Comparison of ENCODE assay signal across 8 cellular contexts in the genomic region with DNA sequence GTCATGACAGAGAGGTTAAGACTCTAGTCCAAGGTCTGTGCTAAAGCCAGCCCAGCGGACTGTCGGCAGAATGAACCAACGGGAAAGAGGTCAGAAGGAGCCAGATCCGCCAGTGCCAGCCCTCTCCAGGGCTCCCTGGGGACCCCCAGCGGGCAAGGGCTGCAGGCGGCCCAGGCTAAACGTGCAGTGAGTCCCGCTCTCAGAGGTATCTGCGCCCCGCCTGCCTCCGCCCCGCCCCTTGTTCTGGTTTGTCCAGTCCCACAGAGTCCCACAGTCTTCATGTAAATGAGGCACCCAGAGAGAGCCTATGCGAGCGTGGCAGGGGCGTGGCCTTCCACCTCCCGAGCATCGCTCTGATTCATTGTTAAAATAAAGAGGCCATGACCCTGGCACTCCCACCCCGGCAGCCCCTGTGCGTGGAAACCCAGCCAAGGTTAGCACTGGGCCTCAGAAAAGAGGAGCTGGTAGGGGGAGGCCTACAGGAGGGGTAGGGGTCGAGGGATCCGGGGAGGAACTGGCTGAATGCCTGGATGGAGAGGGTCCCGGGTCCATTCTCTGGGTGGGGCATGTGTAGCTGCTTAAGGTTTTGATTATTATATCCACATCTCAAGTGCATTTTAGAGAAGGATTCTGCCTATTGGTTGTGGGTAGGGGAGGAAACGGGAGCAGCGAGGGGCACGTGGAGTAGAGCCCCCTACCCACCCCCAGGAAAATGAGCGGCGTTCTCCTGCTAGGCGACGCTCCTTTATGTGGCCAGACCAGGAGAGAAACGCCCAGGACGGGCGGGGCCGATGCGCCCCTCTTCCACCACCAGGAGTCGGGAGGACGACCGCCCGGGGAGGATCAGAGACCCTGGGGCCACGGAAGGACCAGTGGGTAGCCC. TPM values are rescaled to one million over a fixed set of nuclear protein-coding genes. Genes with fewer than 3 reads are reported as not detected.
DNase-seq lines count a peak whose midpoint lies in the region; ATAC-seq and TF ChIP-seq lines count a peak whose summit lies in the region.

A gene with protein sequence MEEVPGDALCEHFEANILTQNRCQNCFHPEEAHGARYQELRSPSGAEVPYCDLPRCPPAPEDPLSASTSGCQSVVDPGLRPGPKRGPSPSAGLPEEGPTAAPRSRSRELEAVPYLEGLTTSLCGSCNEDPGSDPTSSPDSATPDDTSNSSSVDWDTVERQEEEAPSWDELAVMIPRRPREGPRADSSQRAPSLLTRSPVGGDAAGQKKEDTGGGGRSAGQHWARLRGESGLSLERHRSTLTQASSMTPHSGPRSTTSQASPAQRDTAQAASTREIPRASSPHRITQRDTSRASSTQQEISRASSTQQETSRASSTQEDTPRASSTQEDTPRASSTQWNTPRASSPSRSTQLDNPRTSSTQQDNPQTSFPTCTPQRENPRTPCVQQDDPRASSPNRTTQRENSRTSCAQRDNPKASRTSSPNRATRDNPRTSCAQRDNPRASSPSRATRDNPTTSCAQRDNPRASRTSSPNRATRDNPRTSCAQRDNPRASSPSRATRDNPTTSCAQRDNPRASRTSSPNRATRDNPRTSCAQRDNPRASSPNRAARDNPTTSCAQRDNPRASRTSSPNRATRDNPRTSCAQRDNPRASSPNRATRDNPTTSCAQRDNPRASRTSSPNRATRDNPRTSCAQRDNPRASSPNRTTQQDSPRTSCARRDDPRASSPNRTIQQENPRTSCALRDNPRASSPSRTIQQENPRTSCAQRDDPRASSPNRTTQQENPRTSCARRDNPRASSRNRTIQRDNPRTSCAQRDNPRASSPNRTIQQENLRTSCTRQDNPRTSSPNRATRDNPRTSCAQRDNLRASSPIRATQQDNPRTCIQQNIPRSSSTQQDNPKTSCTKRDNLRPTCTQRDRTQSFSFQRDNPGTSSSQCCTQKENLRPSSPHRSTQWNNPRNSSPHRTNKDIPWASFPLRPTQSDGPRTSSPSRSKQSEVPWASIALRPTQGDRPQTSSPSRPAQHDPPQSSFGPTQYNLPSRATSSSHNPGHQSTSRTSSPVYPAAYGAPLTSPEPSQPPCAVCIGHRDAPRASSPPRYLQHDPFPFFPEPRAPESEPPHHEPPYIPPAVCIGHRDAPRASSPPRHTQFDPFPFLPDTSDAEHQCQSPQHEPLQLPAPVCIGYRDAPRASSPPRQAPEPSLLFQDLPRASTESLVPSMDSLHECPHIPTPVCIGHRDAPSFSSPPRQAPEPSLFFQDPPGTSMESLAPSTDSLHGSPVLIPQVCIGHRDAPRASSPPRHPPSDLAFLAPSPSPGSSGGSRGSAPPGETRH (N-terminal part only) (plus strand): TSS at position 392 of the 883 bp plus-strand sequence. CDS start 4,318 bp downstream, outside the sequence.

- H3K27me3 ChIP-seq in colonic mucosa, result no peaks in the 10 kb centered on the region

- H3K4me1 ChIP-seq in colonic mucosa, result no peaks in the 10 kb centered on the region

- H3K4me1 Mint-ChIP-seq in activated CD4-positive, alpha-beta T cell treated with anti-CD3 and anti-CD28 coated beads, Interleukin-2, amount 10 ng/mL, durations not matched to agents 7 days and 5 days, result peaks cover 17% of the 10 kb centered on the region

- peaks cover 18% of the 10 kb centered on the region for H3K36me3 Mint-ChIP-seq in activated CD4-positive, alpha-beta T cell treated with anti-CD3 and anti-CD28 coated beads, Interleukin-2, amount 10 ng/mL, durations not matched to agents 7 days and 5 days (ENCODE audit: low read depth)

- ATAC-seq in HG02885 (IDR thresholded peaks at IDR 0.05; ENCODE audit: poor library complexity, unreplicated experiment), result peak; percentile 53
- peak; percentile 95 for ATAC-seq in left colon

- CTCF ChIA-PET in activated CD4-positive, alpha-beta T cell treated with anti-CD3 and anti-CD28 coated beads, Interleukin-2, amount 10 ng/mL, durations not matched to agents 7 days and 5 days (lab: Charles Lee), result interaction anchor here (0.9 to 2.5 kb wide), 5 partner anchors 8 to 75 kb away, joined by 3 to 10 read pairs (median 3); no protein-coding TSS in a partner anchor

- no peak for DNase-seq in GM12864 (ENCODE audit: low read depth)
- DNase-seq in NCI-H2227 (lab: John Stamatoyannopoulos, UW; ENCODE audit: unreplicated experiment), result peak; percentile 93
- peak; percentile 94 for DNase-seq in activated CD4-positive, alpha-beta T cell treated with anti-CD3 and anti-CD28 coated beads, Interleukin-2, amount 10 ng/mL, durations not matched to agents 7 days and 5 days
- DNase-seq in colonic mucosa, result peak; percentile 97
- DNase-seq in left colon, result peak; percentile 97 to 98
- DNase-seq in stimulated activated CD4-positive, alpha-beta T cell treated with anti-CD3 and anti-CD28 coated beads, Interleukin-1b, Interleukin-23, amount 100 ng/mL, for 48 hours, result peak; percentile 92
- DNase-seq in NCI-H1417 treated with DMSO at 0.1 percent for 48 hours (lab: John Stamatoyannopoulos, UW), result no peak

- peak within 1 kb of the TSS; percentile 62 for H3K4me3 Mint-ChIP-seq in activated CD4-positive, alpha-beta T cell treated with anti-CD3 and anti-CD28 coated beads, Interleukin-2, amount 10 ng/mL, durations not matched to agents 7 days and 5 days

- no peaks in the 10 kb centered on the region for H3K9me3 Mint-ChIP-seq in activated CD4-positive, alpha-beta T cell treated with anti-CD3 and anti-CD28 coated beads, Interleukin-2, amount 10 ng/mL, durations not matched to agents 7 days and 5 days

- peaks cover 16% of the 10 kb centered on the region for H3K36me3 ChIP-seq in colonic mucosa

- no peaks in the 10 kb centered on the region for H3K27me3 Mint-ChIP-seq in activated CD4-positive, alpha-beta T cell treated with anti-CD3 and anti-CD28 coated beads, Interleukin-2, amount 10 ng/mL, durations not matched to agents 7 days and 5 days

- peak within 1 kb of the TSS in 1 of 2 donors; percentile 44 for H3K9ac ChIP-seq in colonic mucosa (ENCODE audit: low read depth in 2 of 2, low read length in 2 of 2)

- H3K9me3 ChIP-seq in colonic mucosa, result no peaks in the 10 kb centered on the region

- peak within 1 kb of the TSS; percentile 36 for H3K27ac Mint-ChIP-seq in activated CD4-positive, alpha-beta T cell treated with anti-CD3 and anti-CD28 coated beads, Interleukin-2, amount 10 ng/mL, durations not matched to agents 7 days and 5 days

- POLR2A ChIA-PET in activated CD4-positive, alpha-beta T cell treated with anti-CD3 and anti-CD28 coated beads, Interleukin-2, amount 10 ng/mL, durations not matched to agents 7 days and 5 days (lab: Charles Lee), result no interaction called here

- H3K4me3 ChIP-seq in GM12864 (ENCODE audit: low read depth, low read length), result peak within 1 kb of the TSS; percentile 3; the same call in 1 of the 2 replicates
- peak within 1 kb of the TSS; percentile 9 for H3K4me3 ChIP-seq in colonic mucosa

- peak within 1 kb of the TSS; percentile 32 for H3K27ac ChIP-seq in colonic mucosa

- TF ChIP-seq CTCF in GM12864 (IDR thresholded peaks at IDR 0.05; ENCODE audit: low read depth, low read length, missing control alignments) (peak; percentile 41), colonic mucosa (IDR thresholded peaks at IDR 0.05) (peak; percentile 38)

- intact Hi-C loops in colonic mucosa (cut with DNase I), result no loop called here
- intact Hi-C loops in left colon (cut with DNase I, micrococcal nuclease), result no loop called here

RNA-seq across cellular contexts. Expression of the gene that starts here (rescaled TPM):
- total RNA-seq in activated CD4-positive, alpha-beta T cell treated with anti-CD3 and anti-CD28 coated beads, Interleukin-2, amount 10 ng/mL, durations not matched to agents 7 days and 5 days, result 10 to 100 TPM; 44.1 to 53.5 TPM
- total RNA-seq in colonic mucosa (10 to 100 TPM; 69.5 to 75.7 TPM), left colon (10 to 100 TPM; 87.2 TPM)

Comparison
In these comparisons a context has a peak if more than half of its experiments do, and no peak if none do; other contexts are left out.
1. DNase-seq: peak in NCI-H2227 (single experiment), activated CD4-positive, alpha-beta T cell treated with anti-CD3 and anti-CD28 coated beads, Interleukin-2, amount 10 ng/mL, durations not matched to agents 7 days and 5 days (single experiment), colonic mucosa (single experiment), left colon (2 of 2) and stimulated activated CD4-positive, alpha-beta T cell treated with anti-CD3 and anti-CD28 coated beads, Interleukin-1b, Interleukin-23, amount 100 ng/mL, for 48 hours (single experiment); none in GM12864 (single experiment) and NCI-H1417 treated with DMSO at 0.1 percent for 48 hours (single experiment).